Comparison of ENCODE assay signal across 17 cellular contexts in the genomic region with DNA sequence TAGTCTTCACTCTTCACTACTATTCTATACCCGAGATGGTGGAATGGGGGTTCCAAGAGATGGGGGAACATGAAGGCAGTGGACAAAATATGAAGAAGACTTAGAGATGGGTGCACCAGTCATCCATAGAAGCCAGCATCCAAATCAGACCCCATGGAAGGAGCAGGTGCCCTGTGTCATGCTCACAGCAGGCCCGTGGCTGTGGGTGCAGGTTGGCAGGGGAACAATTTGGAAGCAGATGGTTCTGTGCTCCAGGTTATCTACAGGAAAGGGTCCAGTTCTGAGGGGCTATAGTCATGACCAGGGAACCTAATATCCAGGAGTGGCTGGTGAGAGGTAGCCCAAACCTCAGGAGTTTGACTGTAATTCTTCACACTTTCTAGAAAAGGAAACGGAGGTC. TPM values are rescaled to one million over a fixed set of nuclear protein-coding genes. Genes with fewer than 3 reads are reported as not detected.
A peak's percentile ranks its signal among the peaks of the same experiment; 100 is the strongest.
DNase-seq lines count a peak whose midpoint lies in the region; ATAC-seq, FAIRE-seq and TF ChIP-seq lines count a peak whose summit lies in the region.
"Had no signal": no experiment of that assay in that cellular context is flagged by ENCODE, and none has a peak within 500 bp of the region (broad histone marks: within the 10 kb centered on the region; RNA-seq: fewer than 3 reads in every experiment).

No MANE protein-coding gene starts in this region.

- peaks cover 0 to 16% of the 10 kb centered on the region in 2 experiments; a peak in 2 of 4 replicates for H3K79me1 ChIP-seq in IMR-90 (ENCODE audit: low read depth in 1 of 2, low read length in 2 of 2)

- H3K9me3 ChIP-seq in IMR-90 (ENCODE audit: control insufficient read depth, insufficient read depth, low read length) (no peaks in the 10 kb centered on the region), keratinocyte (ENCODE audit: control insufficient read depth, low read depth, low read length) (no peaks in the 10 kb centered on the region), tibial artery (no peaks in the 10 kb centered on the region)
- H3K9me3 ChIP-seq: BLaER1 had no signal

- H3K27ac ChIP-seq in IMR-90 (ENCODE audit: insufficient read depth, low read length) (peak overlapping the region; percentile 57; the same call in 1 of the 2 replicates), keratinocyte (ENCODE audit: control insufficient read depth, insufficient read depth, low read length) (peak overlapping the region; percentile 83), tibial artery (peak overlapping the region; percentile 36 to 53)
- H3K27ac ChIP-seq: BLaER1 had no signal

- 0 out of 2 replicates have a peak overlapping the region, but pooled peaks have one; percentile 30 for H3K9ac ChIP-seq in IMR-90 (ENCODE audit: low read depth, low read length)
- peak overlapping the region; percentile 35 for H3K9ac ChIP-seq in keratinocyte (ENCODE audit: control insufficient read depth, extremely low read depth, insufficient read depth, low read length)
- H3K9ac ChIP-seq: BLaER1 had no signal

- peak overlapping the region; percentile 51 for H2BK20ac ChIP-seq in IMR-90 (ENCODE audit: low read depth, low read length)

- H4K8ac ChIP-seq in IMR-90 (ENCODE audit: low read depth in 2 of 2, low read length in 2 of 2) = peak overlapping the region in 1 of 2 experiments; percentile 35; a peak in 2 of 4 replicates

- no peak overlapping the region for H3K4me2 ChIP-seq in IMR-90 (ENCODE audit: low read depth, low read length)
- H3K4me2 ChIP-seq in keratinocyte (ENCODE audit: control insufficient read depth, extremely low read depth, insufficient read depth, low read depth, low read length) = peak overlapping the region; percentile 63

- no TSS peak for BruUV-seq in IMR-90 (replicated peaks; lab: Mats Ljungman, UMichigan)

- dilution Hi-C loops in IMR-90 (cut with HindIII; ENCODE audit: low sequenced_read_pairs, unreplicated experiment) (no loop called here), keratinocyte (cut with MboI; ENCODE audit: extremely low pct_ligation_motif_present, low sequenced_read_pairs) (no loop called here)

- peaks cover 39% of the 10 kb centered on the region for H3K4me1 ChIP-seq in IMR-90 (ENCODE audit: control insufficient read depth, insufficient read depth, low read length)
- H3K4me1 ChIP-seq in keratinocyte (ENCODE audit: control insufficient read depth, extremely low read depth, insufficient read depth, low read length) = peaks cover 82% of the 10 kb centered on the region
- H3K4me1 ChIP-seq in tibial artery = peaks cover 0 to 40% (median 31%) of the 10 kb centered on the region in 4 donors

- peak overlapping the region; percentile 15; the same call in 1 of the 2 replicates for H3K18ac ChIP-seq in IMR-90 (ENCODE audit: low read depth, low read length)

- DNase-seq in IMR-90 (no peak), keratinocyte (ENCODE audit: low read depth, low spot score) (no peak), tibial artery (no peak), SK-N-DZ (ENCODE audit: low spot score) (no peak)
- DNase-seq: activated CD4-positive, CD25-positive, alpha-beta regulatory T cell treated with anti-CD3 and anti-CD28 coated beads, Interleukin-2, amount 50 U/mL, for 72 hours; DMS153; NCI-H1417; stimulated activated CD4-positive, alpha-beta T cell treated with anti-CD3 and anti-CD28 coated beads, Interleukin-12 subunit alpha, Interleukin-12 subunit beta, amount 100 ng/mL, for 4 hours; T-helper 17 cell had no signal

- TF ChIP-seq RAD21 in IMR-90 (IDR thresholded peaks at IDR 0.05; ENCODE audit: low read length) = no peak

- in situ Hi-C loops in IMR-90 (cut with MboI; ENCODE audit: low sequenced_read_pairs) = loop anchor here (25.0 kb wide), 1 partner anchor 863 kb away; no protein-coding TSS in a partner anchor

- H3K27me3 Mint-ChIP-seq in brain = no peaks in the 10 kb centered on the region

- H3K27ac Mint-ChIP-seq in brain = peak overlapping the region in 3 of 5 experiments; percentile 77 to 95 (median 84)
- H3K27ac Mint-ChIP-seq: activated naive CD4-positive, alpha-beta T cell treated with anti-CD3 and anti-CD28 coated beads, Interleukin-2, amount 50 U/mL, for 72 hours; stimulated activated naive CD8-positive, alpha-beta T cell treated with anti-CD3 and anti-CD28 coated beads, Interleukin-15, Interleukin-2, amounts not matched to agents 100 ng/mL and 50 ng/mL, for 24 hours; T-helper 17 cell had no signal

- no peak overlapping the region for H3K4me3 ChIP-seq in IMR-90 (ENCODE audit: insufficient read depth, low read depth, low read length)
- H3K4me3 ChIP-seq in keratinocyte (ENCODE audit: control insufficient read depth in 2 of 3, extremely low read depth in 1 of 3, insufficient read depth in 2 of 3, low read depth in 1 of 3, low read length in 3 of 3) = no peak overlapping the region
- H3K4me3 ChIP-seq in tibial artery = no peak overlapping the region
- H3K4me3 ChIP-seq: BLaER1 had no signal

- peak overlapping the region; percentile 35 for H2BK120ac ChIP-seq in IMR-90 (ENCODE audit: low read depth, low read length)

- H3K4me3 Mint-ChIP-seq in brain = no peak overlapping the region
- H3K4me3 Mint-ChIP-seq: stimulated activated naive CD8-positive, alpha-beta T cell treated with anti-CD3 and anti-CD28 coated beads, Interleukin-15, Interleukin-2, amounts not matched to agents 100 ng/mL and 50 ng/mL, for 24 hours; T-helper 17 cell had no signal

- H2AK9ac ChIP-seq in IMR-90 (replicated peaks; ENCODE audit: low read depth, low read length, poor library complexity) = no peak overlapping the region

- H3K4me1 Mint-ChIP-seq in brain = peaks cover 61% of the 10 kb centered on the region

- H3K79me2 ChIP-seq in keratinocyte (ENCODE audit: control insufficient read depth, insufficient read depth, low read length) = no peaks in the 10 kb centered on the region

- no peak overlapping the region for H2AFZ ChIP-seq in IMR-90 (replicated peaks; ENCODE audit: low read length, poor library complexity)
- H2AFZ ChIP-seq in keratinocyte (ENCODE audit: control insufficient read depth, low read length) = no peak overlapping the region

- H4K5ac ChIP-seq in IMR-90 (ENCODE audit: low read depth, low read length) = peak overlapping the region; percentile 27; the same call in 1 of the 2 replicates

- ATAC-seq in IMR-90 (ENCODE audit: low read depth) (no peak), GM18909 (IDR thresholded peaks at IDR 0.05; ENCODE audit: poor library complexity, unreplicated experiment) (no peak), GM21529 (IDR thresholded peaks at IDR 0.05; ENCODE audit: unreplicated experiment) (no peak)
- ATAC-seq: T-helper 17 cell had no signal

- H4K20me1 ChIP-seq in IMR-90 (ENCODE audit: insufficient read depth, low read length) (peaks cover 6% of the 10 kb centered on the region), keratinocyte (ENCODE audit: control insufficient read depth, extremely low read depth, insufficient read depth, low read length) (no peaks in the 10 kb centered on the region)
- H4K20me1 ChIP-seq: BLaER1 had no signal

- TF ChIP-seq POLR2A in IMR-90 (IDR thresholded peaks at IDR 0.05; ENCODE audit: low read depth, low read length) = no peak

- CTCF ChIA-PET in IMR-90 (lab: Yijun Ruan, JAX) = interaction anchor here (0.6 to 2.4 kb wide), 2 partner anchors 34 to 42 kb away, joined by 3 to 11 read pairs; no protein-coding TSS in a partner anchor

- POLR2A ChIA-PET in IMR-90 (lab: Charles Lee; ENCODE audit: unreplicated experiment) = interaction anchor here (1.6 kb wide), 1 partner anchor 19 kb away, joined by 4 read pairs; no protein-coding TSS in a partner anchor

- H3K27me3 ChIP-seq in IMR-90 (ENCODE audit: control insufficient read depth, insufficient read depth, low read length) = no peaks in the 10 kb centered on the region
- no peaks in the 10 kb centered on the region for H3K27me3 ChIP-seq in keratinocyte (ENCODE audit: control insufficient read depth, extremely low read depth, insufficient read depth, low read length)
- H3K27me3 ChIP-seq in tibial artery = no peaks in the 10 kb centered on the region
- H3K27me3 ChIP-seq: BLaER1 had no signal

- no peaks in the 10 kb centered on the region for H3K9me3 Mint-ChIP-seq in brain
- H3K9me3 Mint-ChIP-seq: activated naive CD4-positive, alpha-beta T cell treated with anti-CD3 and anti-CD28 coated beads, Interleukin-2, amount 50 U/mL, for 72 hours; stimulated activated naive CD8-positive, alpha-beta T cell treated with anti-CD3 and anti-CD28 coated beads, Interleukin-15, Interleukin-2, amounts not matched to agents 100 ng/mL and 50 ng/mL, for 24 hours had no signal

- no CpG with 5 or more reads among the region's 3 CpGs for WGBS in IMR-90 (ENCODE audit: extremely low coverage in 2 of 2, insufficient read length in 1 of 2), 2 experiments

- intact Hi-C loops in IMR-90 (cut with micrococcal nuclease) = no loop called here
- intact Hi-C loops in tibial artery (cut with DNase I; ENCODE audit: low total_unique reads) = no loop called here

- H3K14ac ChIP-seq in IMR-90 (replicated peaks; ENCODE audit: low read depth, low read length) = peak overlapping the region; percentile 50; the same call in 1 of the 2 replicates

- peak overlapping the region; percentile 55 for H4K91ac ChIP-seq in IMR-90 (ENCODE audit: insufficient read depth, low read depth, low read length)

- peak overlapping the region; percentile 63; the same call in 1 of the 2 replicates for H3K23ac ChIP-seq in IMR-90 (ENCODE audit: low read depth, low read length)

- H3K9me1 ChIP-seq in IMR-90 (ENCODE audit: insufficient read depth, low read length) (peaks cover 19% of the 10 kb centered on the region), keratinocyte (ENCODE audit: control insufficient read depth, extremely low read depth, insufficient read depth, low read length) (no peaks in the 10 kb centered on the region)

- peak overlapping the region; percentile 74 for H3K4ac ChIP-seq in IMR-90 (ENCODE audit: low read depth, low read length)

- H2BK5ac ChIP-seq in IMR-90 (ENCODE audit: low read depth, low read length, poor library complexity, severe bottlenecking) = peak overlapping the region; percentile 44

- peaks cover 54% of the 10 kb centered on the region for H3K36me3 ChIP-seq in IMR-90 (ENCODE audit: control insufficient read depth, insufficient read depth, low read length)
- H3K36me3 ChIP-seq in keratinocyte (ENCODE audit: control insufficient read depth in 2 of 2, extremely low read depth in 1 of 2, insufficient read depth in 2 of 2, low read length in 2 of 2) = no peaks in the 10 kb centered on the region
- peaks cover 0 to 13% (median 6%) of the 10 kb centered on the region in 3 donors for H3K36me3 ChIP-seq in tibial artery
- H3K36me3 ChIP-seq: BLaER1 had no signal

- TF ChIP-seq CTCF in IMR-90 (conservative IDR thresholded peaks at IDR 0.05; ENCODE audit: low read depth, low read length) (no peak), brain (conservative IDR thresholded peaks at IDR 0.05) (no peak), keratinocyte (optimal IDR thresholded peaks at IDR 0.05 in 1 of 3, IDR thresholded peaks at IDR 0.05 in 1 of 3, conservative IDR thresholded peaks at IDR 0.05 in 1 of 3; ENCODE audit: extremely low read depth in 1 of 3, insufficient read depth in 2 of 3, low read length in 3 of 3) (no peak), tibial artery (IDR thresholded peaks at IDR 0.05) (no peak)

- no peak for FAIRE-seq in keratinocyte (lab: Jason Lieb, UNC)
- FAIRE-seq: GM18507, GM19239 had no signal

- H3K56ac ChIP-seq in IMR-90 (ENCODE audit: extremely low read depth, insufficient read depth, low read length) = peak overlapping the region; percentile 2; the same call in 1 of the 2 replicates

- H2AK5ac ChIP-seq in IMR-90 (ENCODE audit: low read depth, low read length) = peak overlapping the region; percentile 84

- peak overlapping the region; percentile 47; the same call in 1 of the 3 replicates for H2BK15ac ChIP-seq in IMR-90 (ENCODE audit: low read depth, low read length)

- H3K36me3 Mint-ChIP-seq in brain = peaks cover 12% of the 10 kb centered on the region
- H3K36me3 Mint-ChIP-seq: activated naive CD4-positive, alpha-beta T cell treated with anti-CD3 and anti-CD28 coated beads, Interleukin-2, amount 50 U/mL, for 72 hours had no signal

RNA-seq across cellular contexts. Expression of a gene that starts 9.6 kb away (rescaled TPM):
- total RNA-seq in IMR-90 (2012; rRNA removed) = 8.6 and 15.6 TPM in 2 replicates
- polyA plus RNA-seq in IMR-90 (2012; rRNA removed) (6.0 and 8.7 TPM in 2 replicates), brain (ENCODE audit: insufficient read depth, low read depth, low replicate concordance) (1.7 TPM), keratinocyte (34.2 to 54.4 TPM (median 45.6 TPM) in 3 replicates)
- polyA plus RNA-seq in IMR-90 (2012; cell fraction: cytosol; rRNA removed) = 3.1 and 7.7 TPM in 2 replicates
- 16.6 and 16.7 TPM in 2 replicates for polyA plus RNA-seq in IMR-90 (2012; cell fraction: nucleus; rRNA removed; ENCODE audit: low replicate concordance)
- polyA plus RNA-seq in keratinocyte (2011; ENCODE audit: low read depth) = 25.8 TPM
- 10.9 and 27.6 TPM in 2 replicates for polyA plus RNA-seq in keratinocyte (2011; cell fraction: cytosol; rRNA removed)
- polyA plus RNA-seq in keratinocyte (2011; cell fraction: nucleus; rRNA removed) = 46.1 and 58.3 TPM in 2 replicates
- 23.6 and 46.0 TPM in 2 replicates for polyA plus RNA-seq in keratinocyte (2012; ENCODE audit: low replicate concordance)
- polyA minus RNA-seq in keratinocyte = 19.9 to 31.9 TPM (median 22.2 TPM) in 3 replicates
- polyA minus RNA-seq in keratinocyte (2011; cell fraction: cytosol; rRNA and poly(A)+ RNA removed) = 29.7 TPM
- polyA minus RNA-seq in keratinocyte (2011; cell fraction: nucleus; rRNA and poly(A)+ RNA removed) = 65.9 and 91.0 TPM in 2 replicates
- not detected in 2 replicates for polyA plus RNA-seq in SK-N-DZ (2014; cell fraction: cytosol; rRNA removed)
- polyA plus RNA-seq in SK-N-DZ (2014; cell fraction: nucleus; rRNA removed) = 1.9 TPM in 1 of 2 replicates, not detected in the other

RNA-seq across cellular contexts. Expression of a gene that starts 20.3 kb away (rescaled TPM):
- total RNA-seq in IMR-90 (2012; rRNA removed) = 164 and 240 TPM in 2 replicates
- 567 and 574 TPM in 2 replicates for polyA plus RNA-seq in IMR-90 (2012; rRNA removed)
- 665 and 744 TPM in 2 replicates for polyA plus RNA-seq in IMR-90 (2012; cell fraction: cytosol; rRNA removed)
- 209 and 252 TPM in 2 replicates for polyA plus RNA-seq in IMR-90 (2012; cell fraction: nucleus; rRNA removed; ENCODE audit: low replicate concordance)
- polyA plus RNA-seq in brain (ENCODE audit: insufficient read depth, low read depth, low replicate concordance) = 4.2 TPM
- polyA plus RNA-seq in keratinocyte = 54.5 to 116 TPM (median 59.2 TPM) in 3 replicates
- polyA plus RNA-seq in keratinocyte (2011; ENCODE audit: low read depth) = 4.4 TPM
- 38.6 and 47.6 TPM in 2 replicates for polyA plus RNA-seq in keratinocyte (2011; cell fraction: cytosol; rRNA removed)
- 76.5 and 87.0 TPM in 2 replicates for polyA plus RNA-seq in keratinocyte (2011; cell fraction: nucleus; rRNA removed)
- 2.6 and 96.3 TPM in 2 replicates for polyA plus RNA-seq in keratinocyte (2012; ENCODE audit: low replicate concordance)
- 113 to 159 TPM (median 124 TPM) in 3 replicates for polyA minus RNA-seq in keratinocyte
- 68.7 TPM for polyA minus RNA-seq in keratinocyte (2011; cell fraction: cytosol; rRNA and poly(A)+ RNA removed)
- 96.4 and 150 TPM in 2 replicates for polyA minus RNA-seq in keratinocyte (2011; cell fraction: nucleus; rRNA and poly(A)+ RNA removed)
- polyA plus RNA-seq in SK-N-DZ (2014; cell fraction: cytosol; rRNA removed) = 24.5 and 26.4 TPM in 2 replicates
- polyA plus RNA-seq in SK-N-DZ (2014; cell fraction: nucleus; rRNA removed) = 13.4 and 22.8 TPM in 2 replicates
- total RNA-seq: activated naive CD4-positive, alpha-beta T cell treated with anti-CD3 and anti-CD28 coated beads, Interleukin-2, amount 50 U/mL, for 72 hours; T-helper 17 cell had no signal
